2 cellular contexts compared by ENCODE assay signal in genomic region chr15:84938726-84939125, GRCh38.
TF ChIP-seq lines count a peak whose summit lies in the region.

No MANE protein-coding gene starts in this region.

TF ChIP-seq in HEK293, 187 proteins besides CTCF, POLR2A, EP300 and RAD21:
- TF ChIP-seq ZNF623 (tag by site-specific recombination; IDR thresholded peaks at IDR 0.05) (peak; percentile 97), ZNF518A (tag by site-specific recombination; conservative IDR thresholded peaks at IDR 0.05; ENCODE audit: low read depth) (no peak)

TF ChIP-seq in H1, 55 proteins besides CTCF, POLR2A, EP300 and RAD21:
- TF ChIP-seq KDM1A (IDR thresholded peaks at IDR 0.05; ENCODE audit: borderline replicate concordance, low read length): peak; percentile 70; the same call in 1 of the 2 replicates
- TF ChIP-seq JUND (IDR thresholded peaks at IDR 0.05; ENCODE audit: low read length): no peak
- peak in 1 of 2 experiments; percentile 48; a peak in 1 of 4 replicates for TF ChIP-seq HDAC2 (IDR thresholded peaks at IDR 0.05; ENCODE audit: borderline replicate concordance in 1 of 2, low read depth in 2 of 2, low read length in 2 of 2)
TF ChIP-seq in H1: peak in this region for 2.
